8 cellular contexts compared by ENCODE assay signal in the genomic region with DNA sequence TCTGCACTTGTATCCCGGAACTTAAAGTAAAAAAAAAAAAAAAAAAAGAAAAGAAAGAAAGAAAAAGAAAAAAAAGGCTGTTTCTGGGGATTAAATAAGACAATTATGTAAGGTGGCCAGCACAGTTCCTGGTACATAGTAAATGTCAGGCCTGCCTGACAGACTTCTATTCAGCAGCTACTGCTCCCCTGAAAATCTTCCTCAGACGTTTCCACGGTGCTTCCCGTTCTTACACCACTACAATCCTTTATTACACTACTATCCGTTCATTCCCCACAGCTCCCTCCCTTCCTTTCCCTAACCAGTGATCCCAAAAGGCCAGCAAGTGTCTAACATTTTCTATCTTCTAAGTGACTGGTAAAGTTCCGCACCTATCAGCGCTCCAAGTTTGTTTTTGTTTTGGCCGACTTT. TPM values are rescaled to one million over a fixed set of nuclear protein-coding genes. Genes with fewer than 3 reads are reported as not detected.
DNase-seq lines count a peak whose midpoint lies in the region; ATAC-seq and TF ChIP-seq lines count a peak whose summit lies in the region.

No MANE protein-coding gene starts in this region.

- H3K9me3 ChIP-seq in KOPT-K1 (ENCODE audit: insufficient read depth, low read length, poor library complexity, severe bottlenecking) = no peaks in the 10 kb centered on the region
- no peaks in the 10 kb centered on the region for H3K9me3 ChIP-seq in mucosa of descending colon

- no peaks in the 10 kb centered on the region for H3K27me3 ChIP-seq in GM06990 (replicated peaks; ENCODE audit: control insufficient read depth, insufficient read depth, low read length)

- no peak for ATAC-seq in central memory CD8-positive, alpha-beta T cell (replicated peaks; ENCODE audit: extremely low read depth, poor library complexity, severe bottlenecking)
- ATAC-seq in mucosa of descending colon = peak; percentile 28
- no peak for ATAC-seq in HG03280 (IDR thresholded peaks at IDR 0.05; ENCODE audit: unreplicated experiment)

- DNase-seq in GM06990 (ENCODE audit: extremely low read depth, insufficient read length) (no peak), mucosa of descending colon (no peak), activated gamma-delta T cell (lab: John Stamatoyannopoulos, UW) (no peak), LoVo (ENCODE audit: low spot score) (no peak), cortex of kidney (lab: John Stamatoyannopoulos, UW) (no peak)
- DNase-seq in central memory CD8-positive, alpha-beta T cell (ENCODE audit: low spot score in 2 of 2) = no peak

- H3K27ac ChIP-seq in KOPT-K1 (ENCODE audit: low read depth, low read length, poor library complexity, severe bottlenecking) = peak overlapping the region; percentile 97

- H3K27ac Mint-ChIP-seq in central memory CD8-positive, alpha-beta T cell (ENCODE audit: low read depth) = peak overlapping the region; percentile 95

- no peak for TF ChIP-seq CTCF in GM06990 (IDR thresholded peaks at IDR 0.05; ENCODE audit: insufficient read depth, low read length, poor library complexity, severe bottlenecking)
- TF ChIP-seq CTCF in mucosa of descending colon (IDR thresholded peaks at IDR 0.05) = no peak

- intact Hi-C loops in mucosa of descending colon (cut with DNase I, micrococcal nuclease) = no loop called here

- H3K9me3 Mint-ChIP-seq in central memory CD8-positive, alpha-beta T cell = no peaks in the 10 kb centered on the region

- peak overlapping the region; percentile 90 for H3K4me3 ChIP-seq in GM06990 (replicated peaks; ENCODE audit: low read depth, low read length)
- peak overlapping the region; percentile 91 for H3K4me3 ChIP-seq in mucosa of descending colon

- no peaks in the 10 kb centered on the region for H3K27me3 Mint-ChIP-seq in central memory CD8-positive, alpha-beta T cell

- H3K4me3 Mint-ChIP-seq in central memory CD8-positive, alpha-beta T cell = peak overlapping the region; percentile 95

- peaks cover 33% of the 10 kb centered on the region for H3K4me1 Mint-ChIP-seq in central memory CD8-positive, alpha-beta T cell

- H3K4me1 ChIP-seq in mucosa of descending colon (ENCODE audit: low read depth) = peaks cover 11% of the 10 kb centered on the region

- peaks cover 25% of the 10 kb centered on the region for H3K36me3 Mint-ChIP-seq in central memory CD8-positive, alpha-beta T cell (ENCODE audit: insufficient read depth)

- H3K36me3 ChIP-seq in GM06990 (ENCODE audit: control insufficient read depth, insufficient read depth, low read length) (no peaks in the 10 kb centered on the region), KOPT-K1 (ENCODE audit: insufficient read depth, low read length) (peaks cover 23% of the 10 kb centered on the region), mucosa of descending colon (ENCODE audit: low read depth) (no peaks in the 10 kb centered on the region)

RNA-seq across cellular contexts. Expression of a gene that starts 0.6 kb away (rescaled TPM):
- total RNA-seq in mucosa of descending colon = 10 to 100 TPM; 23.4 to 30.0 (median 29.3) TPM
